ENCODE assay signal across 16 cellular contexts in genomic region chr17:76171701-76172100, GRCh38. TPM values are rescaled to one million over a fixed set of nuclear protein-coding genes. Genes with fewer than 3 reads are reported as not detected.
"Had no signal": no experiment of that assay in that cellular context is flagged by ENCODE, and none has a peak within 500 bp of the region (broad histone marks: within the 10 kb centered on the region; RNA-seq: fewer than 3 reads in every experiment).

No MANE protein-coding gene starts in this region.

- H3K27me3 ChIP-seq: ascending aorta, left lung, neutrophil had no signal

- H2AFZ ChIP-seq: parathyroid adenoma had no signal

- H3K36me3 ChIP-seq: ascending aorta, left lung, neutrophil had no signal

- H3K4me3 ChIP-seq: ascending aorta, left lung, mucosa of descending colon had no signal

- DNase-seq: activated CD4-positive, CD25-positive, alpha-beta regulatory T cell treated with anti-CD3 and anti-CD28 coated beads, Interleukin-2, amount 50 U/mL, for 72 hours; activated naive CD4-positive, alpha-beta T cell treated with anti-CD3 and anti-CD28 coated beads for 36 hours; activated T-cell treated with anti-CD3 and anti-CD28 coated beads for 4 hours; dermis blood vessel endothelial cell; hippocampal formation; kidney; left lung; mucosa of descending colon; natural killer cell; stimulated activated CD4-positive, alpha-beta T cell treated with anti-CD3 and anti-CD28 coated beads, Interleukin-2, amount 100 ng/mL, for 48 hours; T1000 had no signal

- H3K9me3 ChIP-seq: ascending aorta, left lung, mucosa of descending colon, neutrophil had no signal

- H3K27ac ChIP-seq: ascending aorta, epithelial cell of prostate, left lung, neutrophil, parathyroid adenoma had no signal

- H3K9ac ChIP-seq: parathyroid adenoma had no signal

- H3K4me1 ChIP-seq: ascending aorta, left lung, parathyroid adenoma had no signal

RNA-seq across cellular contexts. Expression of gene FOXJ1, which starts 30.7 kb away (rescaled TPM):
- total RNA-seq: ascending aorta, bronchial epithelial cell, dermis blood vessel endothelial cell had no signal
